Comparison of ENCODE assay signal across 34 cellular contexts in genomic region chr7:128778946-128779345, GRCh38. TPM values are rescaled to one million over a fixed set of nuclear protein-coding genes. Genes with fewer than 3 reads are reported as not detected.
"Had no signal": no experiment of that assay in that cellular context is flagged by ENCODE, and none has a peak within 500 bp of the region (broad histone marks: within the 10 kb centered on the region; RNA-seq: fewer than 3 reads in every experiment).

No MANE protein-coding gene starts in this region.

- ATAC-seq: left colon; left lung; lower lobe of right lung; naive thymus-derived CD8-positive, alpha-beta T cell; pancreas; right cardiac atrium; stimulated activated effector memory CD8-positive, alpha-beta T cell treated with anti-CD3 and anti-CD28 coated beads, Interleukin-12 subunit alpha, Interleukin-12 subunit beta, amount 100 ng/mL, for 72 hours; stimulated activated naive CD8-positive, alpha-beta T cell treated with anti-CD3 and anti-CD28 coated beads, Interleukin-15, amount 100 ng/mL, for 72 hours had no signal

- DNase-seq: hypothalamus; immature natural killer cell; kidney; left colon; left lung; lower lobe of right lung; mammary epithelial cell; mesenchymal stem cell; naive thymus-derived CD8-positive, alpha-beta T cell; occipital lobe; pancreas; posterior cingulate gyrus; retina; right cardiac atrium; sigmoid colon; small intestine; spleen; stimulated activated CD4-positive, alpha-beta T cell treated with anti-CD3 and anti-CD28 coated beads, Interleukin-4, amount 100 ng/mL, for 24 hours; stimulated activated naive CD4-positive, alpha-beta T cell treated with Interleukin-2 at 50 U/mL for 16 hours; stimulated activated naive CD8-positive, alpha-beta T cell treated with anti-CD3 and anti-CD28 coated beads, Interleukin-15, amount 100 ng/mL, for 72 hours; substantia nigra; transverse colon; upper lobe of left lung had no signal

- H3K27ac Mint-ChIP-seq: immature natural killer cell; naive thymus-derived CD8-positive, alpha-beta T cell; nephron; stimulated activated effector memory CD8-positive, alpha-beta T cell treated with anti-CD3 and anti-CD28 coated beads, Interleukin-12 subunit alpha, Interleukin-12 subunit beta, amount 100 ng/mL, for 72 hours; stimulated activated naive CD8-positive, alpha-beta T cell treated with anti-CD3 and anti-CD28 coated beads, Interleukin-15, amount 100 ng/mL, for 72 hours had no signal

- FAIRE-seq: islet of Langerhans, kidney, pancreas, small intestine had no signal

- H3K4me1 Mint-ChIP-seq: immature natural killer cell; naive thymus-derived CD8-positive, alpha-beta T cell had no signal

- H3K27me3 Mint-ChIP-seq: stimulated activated naive CD8-positive, alpha-beta T cell treated with anti-CD3 and anti-CD28 coated beads, Interleukin-15, amount 100 ng/mL, for 72 hours had no signal

- H3K4me3 Mint-ChIP-seq: immature natural killer cell; naive thymus-derived CD8-positive, alpha-beta T cell; nephron; neural crest cell; stimulated activated effector memory CD8-positive, alpha-beta T cell treated with anti-CD3 and anti-CD28 coated beads, Interleukin-12 subunit alpha, Interleukin-12 subunit beta, amount 100 ng/mL, for 72 hours; stimulated activated naive CD8-positive, alpha-beta T cell treated with anti-CD3 and anti-CD28 coated beads, Interleukin-15, amount 100 ng/mL, for 72 hours had no signal

- H3K36me3 ChIP-seq: lower lobe of right lung, neutrophil, pancreas, prostate gland, sigmoid colon, transverse colon, vagina had no signal

- H3K4me1 ChIP-seq: left lung, lower lobe of right lung, pancreas, prostate gland, spleen, upper lobe of left lung had no signal

- H3K4me3 ChIP-seq: left lung, lower lobe of right lung, pancreas, prostate gland, sigmoid colon, spleen, transverse colon, upper lobe of left lung, vagina had no signal

- H3K27me3 ChIP-seq: left lung, pancreas, sigmoid colon, spleen, transverse colon, upper lobe of left lung, vagina had no signal

- H3K27ac ChIP-seq: left lung, lower lobe of right lung, neutrophil, pancreas, prostate gland, spleen, transverse colon, upper lobe of left lung, vagina had no signal

- H3K9me3 ChIP-seq: lower lobe of right lung, neutrophil, pancreas, prostate gland, vagina had no signal

RNA-seq across cellular contexts. Expression of gene OPN1SW, which starts 3.4 kb away (rescaled TPM):
- total RNA-seq: kidney; left colon; left lung; liver; lower lobe of right lung; mammary epithelial cell; mucosa of gallbladder; naive thymus-derived CD8-positive, alpha-beta T cell; neural crest cell; occipital lobe; pancreas; prostate gland; right cardiac atrium; sigmoid colon; spleen; temporal lobe; transverse colon; upper lobe of left lung; urinary bladder; vagina had no signal
- polyA plus RNA-seq: immature natural killer cell, mammary epithelial cell, pancreas, right cardiac atrium, sigmoid colon, small intestine, spleen, urinary bladder had no signal

RNA-seq across cellular contexts. Expression of gene FLNC, which starts 51.3 kb away (rescaled TPM):
- total RNA-seq: naive thymus-derived CD8-positive, alpha-beta T cell had no signal
- polyA plus RNA-seq: immature natural killer cell had no signal
